In the genomic region with DNA sequence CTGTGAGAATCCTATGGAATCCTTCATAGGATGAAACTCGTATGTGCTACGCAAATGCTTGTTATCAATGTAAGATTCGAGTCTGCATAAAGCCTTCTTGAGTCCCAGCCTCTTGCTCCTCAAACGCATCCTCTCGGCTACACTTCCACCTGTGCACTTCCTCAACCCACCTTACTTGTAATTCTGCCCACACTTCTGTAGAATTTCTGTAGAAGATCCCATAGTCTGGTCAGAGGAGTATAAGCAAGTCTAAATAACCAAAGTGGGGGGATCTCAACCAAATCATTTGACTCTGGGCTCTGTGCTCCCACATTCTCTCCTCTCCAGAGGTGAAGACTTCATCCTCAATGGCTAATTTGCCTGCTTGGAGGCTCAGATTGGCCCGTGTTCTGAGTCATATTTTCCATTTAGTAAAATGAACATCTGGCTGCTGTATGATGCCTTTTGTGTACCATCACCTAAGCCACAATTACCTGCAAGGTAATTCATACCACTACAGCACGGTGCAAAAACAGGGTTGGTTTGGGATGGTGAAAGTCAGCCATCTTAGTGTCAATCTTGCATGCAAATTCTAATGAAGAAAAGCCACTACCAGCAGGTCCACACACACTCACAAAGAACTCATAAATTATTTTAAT, we compare ENCODE assay signal across 8 cellular contexts.
DNase-seq lines count a peak whose midpoint lies in the region; ATAC-seq, FAIRE-seq and TF ChIP-seq lines count a peak whose summit lies in the region.

No MANE protein-coding gene starts in this region.

- no peaks in the 10 kb centered on the region for H3K79me2 ChIP-seq in endothelial cell of umbilical vein (ENCODE audit: control insufficient read depth, insufficient read depth, low read length)
- peaks cover 92% of the 10 kb centered on the region for H3K79me2 ChIP-seq in MM.1S (ENCODE audit: low read length)

- H3K9ac ChIP-seq in endothelial cell of umbilical vein (replicated peaks; ENCODE audit: extremely low read depth, insufficient read depth, low read length), result no peak overlapping the region
- no peak overlapping the region for H3K9ac ChIP-seq in MM.1S (ENCODE audit: low read length)

- dilution Hi-C loops in endothelial cell of umbilical vein (cut with MboI; ENCODE audit: extremely low pct_ligation_motif_present, low sequenced_read_pairs), result no loop called here

- TF ChIP-seq CTCF in VCaP (conservative IDR thresholded peaks at IDR 0.05) (no peak), endothelial cell of umbilical vein (IDR thresholded peaks at IDR 0.05; ENCODE audit: extremely low read depth in 1 of 2, insufficient read depth in 1 of 2, low read depth in 1 of 2, low read length in 2 of 2) (no peak), spleen (IDR thresholded peaks at IDR 0.05 in 8 of 11, conservative IDR thresholded peaks at IDR 0.05 in 3 of 11) (no peak), MM.1S (IDR thresholded peaks at IDR 0.05; ENCODE audit: low read length) (no peak)

- H3K9me1 ChIP-seq in endothelial cell of umbilical vein (replicated peaks; ENCODE audit: control insufficient read depth, extremely low read depth, insufficient read depth, low read length), result no peaks in the 10 kb centered on the region

- H3K36me3 ChIP-seq in endothelial cell of umbilical vein (ENCODE audit: control insufficient read depth in 2 of 2, extremely low read depth in 1 of 2, insufficient read depth in 2 of 2, low read length in 2 of 2) (no peaks in the 10 kb centered on the region), spleen (peaks cover 0 to 20% (median 5%) of the 10 kb centered on the region in 6 donors), MM.1S (replicated peaks; ENCODE audit: insufficient read depth, low read length) (no peaks in the 10 kb centered on the region)

- no peaks in the 10 kb centered on the region for H4K20me1 ChIP-seq in endothelial cell of umbilical vein (replicated peaks; ENCODE audit: control insufficient read depth, extremely low read depth, insufficient read depth, low read length)
- H4K20me1 ChIP-seq in MM.1S (ENCODE audit: insufficient read depth, low read length), result no peaks in the 10 kb centered on the region

- CTCF ChIA-PET in endothelial cell of umbilical vein (lab: Charles Lee), result interaction anchor here (1.6 kb wide), 1 partner anchor 12 kb away, joined by 3 read pairs; no protein-coding TSS in a partner anchor

- no peaks in the 10 kb centered on the region for H3K9me3 ChIP-seq in endothelial cell of umbilical vein (replicated peaks; ENCODE audit: control insufficient read depth, insufficient read depth, low read length)
- H3K9me3 ChIP-seq in spleen, result no peaks in the 10 kb centered on the region
- no peaks in the 10 kb centered on the region for H3K9me3 ChIP-seq in MM.1S (replicated peaks; ENCODE audit: insufficient read depth, low read length)

- FAIRE-seq in endothelial cell of umbilical vein (lab: Jason Lieb, UNC), result no peak

- POLR2A ChIA-PET in endothelial cell of umbilical vein (lab: Charles Lee), result no interaction called here

- H3K4me2 ChIP-seq in endothelial cell of umbilical vein (ENCODE audit: insufficient read depth, low read length), result peak overlapping the region; percentile 16
- H3K4me2 ChIP-seq in MM.1S (ENCODE audit: low read depth, low read length), result no peak overlapping the region

- no peak overlapping the region for H2AFZ ChIP-seq in endothelial cell of umbilical vein (ENCODE audit: low read depth, low read length)
- no peak overlapping the region for H2AFZ ChIP-seq in MM.1S (ENCODE audit: low read length)

- H3K27ac ChIP-seq in VCaP (peak overlapping the region; percentile 93), endothelial cell of umbilical vein (ENCODE audit: insufficient read depth, low read depth, low read length) (no peak overlapping the region), spleen (peak overlapping the region; percentile 78 to 96 (median 92)), MM.1S (ENCODE audit: low read length) (no peak overlapping the region)

- no peak for TF ChIP-seq POLR2A in endothelial cell of umbilical vein (IDR thresholded peaks at IDR 0.05; ENCODE audit: low read depth, low read length)
- no peak for TF ChIP-seq POLR2A in spleen (IDR thresholded peaks at IDR 0.05)

- WGBS in spleen, 5 donors, result 44 to 55% (median 49%) methylated on average over 7 of the region's 7 CpGs

- intact Hi-C loops in endothelial cell of umbilical vein (cut with micrococcal nuclease) (no loop called here), spleen (cut with DNase I; ENCODE audit: low total_unique reads) (no loop called here)

- ATAC-seq in HG03175 (IDR thresholded peaks at IDR 0.05; ENCODE audit: unreplicated experiment) (peak; percentile 26), GM18517 (IDR thresholded peaks at IDR 0.05; ENCODE audit: unreplicated experiment) (no peak)

- H3K4me1 ChIP-seq in endothelial cell of umbilical vein (ENCODE audit: control insufficient read depth, extremely low read depth, insufficient read depth, low read length) (peaks cover 18% of the 10 kb centered on the region), spleen (peaks cover 0 to 100% (median 93%) of the 10 kb centered on the region in 6 donors), MM.1S (ENCODE audit: low read length) (peaks cover 22% of the 10 kb centered on the region)

- peaks cover 8% of the 10 kb centered on the region; the same call in 1 of the 2 replicates for H3F3A ChIP-seq in MM.1S (ENCODE audit: insufficient read depth, low read length)

- no TSS peak for BruUV-seq in endothelial cell of umbilical vein (replicated peaks; lab: Mats Ljungman, UMichigan)

- DNase-seq in endothelial cell of umbilical vein (ENCODE audit: low read depth, low spot score) (no peak), spleen (no peak), NCI-H2029 (lab: John Stamatoyannopoulos, UW) (no peak), cerebellum (ENCODE audit: low spot score) (no peak), MM.1S (no peak)

- no peaks in the 10 kb centered on the region for H3K9me2 ChIP-seq in MM.1S (replicated peaks; ENCODE audit: insufficient read depth, low read length)

- H3K27me3 ChIP-seq in endothelial cell of umbilical vein (ENCODE audit: control insufficient read depth in 2 of 2, insufficient read depth in 2 of 2, low read length in 2 of 2) (no peaks in the 10 kb centered on the region), spleen (replicated peaks in 1 of 7) (no peaks in the 10 kb centered on the region), MM.1S (replicated peaks; ENCODE audit: insufficient read depth, low read length) (no peaks in the 10 kb centered on the region)

- no peak overlapping the region for H3K4me3 ChIP-seq in endothelial cell of umbilical vein (replicated peaks in 1 of 3; ENCODE audit: insufficient read depth in 1 of 3, low read depth in 1 of 3, low read length in 3 of 3)
- peak overlapping the region in 1 of 8 donors; percentile 63 for H3K4me3 ChIP-seq in spleen
- H3K4me3 ChIP-seq in MM.1S (ENCODE audit: low read length), result no peak overlapping the region

TF ChIP-seq in endothelial cell of umbilical vein, 7 proteins besides CTCF, POLR2A, EP300 and RAD21:
- TF ChIP-seq, protein P1, sequence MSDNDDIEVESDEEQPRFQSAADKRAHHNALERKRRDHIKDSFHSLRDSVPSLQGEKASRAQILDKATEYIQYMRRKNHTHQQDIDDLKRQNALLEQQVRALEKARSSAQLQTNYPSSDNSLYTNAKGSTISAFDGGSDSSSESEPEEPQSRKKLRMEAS (IDR thresholded peaks at IDR 0.05; ENCODE audit: insufficient read depth, insufficient read length), result no peak
- no peak for TF ChIP-seq JUN (IDR thresholded peaks at IDR 0.05; ENCODE audit: borderline replicate concordance, insufficient read depth, insufficient read length, low read depth)
- no peak for TF ChIP-seq GATA2 (IDR thresholded peaks at IDR 0.05; ENCODE audit: insufficient read depth, insufficient read length, low read depth, low read length)
- TF ChIP-seq POLR2AphosphoS5 (IDR thresholded peaks at IDR 0.05; ENCODE audit: insufficient read depth, low read depth, low read length), result no peak
- no peak for TF ChIP-seq MYC (IDR thresholded peaks at IDR 0.05; ENCODE audit: low read depth, low read length)
- no peak for TF ChIP-seq FOS (IDR thresholded peaks at IDR 0.05; ENCODE audit: borderline replicate concordance, insufficient read depth, low read length)
- no peak for TF ChIP-seq EZH2 (IDR thresholded peaks at IDR 0.05; ENCODE audit: borderline replicate concordance, low read depth, low read length, severe bottlenecking)

Comparison
In these comparisons a context has a peak if more than half of its experiments do, and no peak if none do; other contexts are left out.
1. H3K27ac ChIP-seq: peak in VCaP (single experiment) and spleen (8 of 8); none in endothelial cell of umbilical vein (single experiment) and MM.1S (single experiment).